ENCODE assay signal across 8 cellular contexts in genomic region chr13:28636677-28637317, GRCh38. TPM values are rescaled to one million over a fixed set of nuclear protein-coding genes. Genes with fewer than 3 reads are reported as not detected.
DNase-seq lines count a peak whose midpoint lies in the region; ATAC-seq and TF ChIP-seq lines count a peak whose summit lies in the region.

No MANE protein-coding gene starts in this region.

- H3K9me3 ChIP-seq in Peyer's patch = no peaks in the 10 kb centered on the region
- no peaks in the 10 kb centered on the region for H3K9me3 ChIP-seq in psoas muscle

- H3K4me1 Mint-ChIP-seq in CD14-positive monocyte (peaks cover 5% of the 10 kb centered on the region), IgD-negative memory B cell (peaks cover 3 to 10% (median 6%) of the 10 kb centered on the region in 3 donors)
- H3K4me1 Mint-ChIP-seq in activated naive CD4-positive, alpha-beta T cell treated with anti-CD3 and anti-CD28 coated beads, Interleukin-2, amount 50 U/mL, for 24 hours = peaks cover 8% of the 10 kb centered on the region

- H3K27me3 Mint-ChIP-seq in CD14-positive monocyte (ENCODE audit: low read depth in 3 of 3) = peaks cover 13 to 18% (median 14%) of the 10 kb centered on the region in 3 donors
- H3K27me3 Mint-ChIP-seq in IgD-negative memory B cell = peaks cover 7% of the 10 kb centered on the region
- no peaks in the 10 kb centered on the region for H3K27me3 Mint-ChIP-seq in activated naive CD4-positive, alpha-beta T cell treated with anti-CD3 and anti-CD28 coated beads, Interleukin-2, amount 50 U/mL, for 24 hours

- DNase-seq in CD14-positive monocyte (ENCODE audit: low spot score) (peak; percentile 72), GM19238 (ENCODE audit: insufficient read length, low spot score) (peak; percentile 30), Peyer's patch (peak in 2 of 3 donors; percentile 65 to 85), head of caudate nucleus (peak in 41 of 42 donors; percentile 18 to 82 (median 54)), psoas muscle (no peak), NCI-H187 treated with DMSO at 0.1 percent for 48 hours (lab: John Stamatoyannopoulos, UW) (no peak)

- H3K27me3 ChIP-seq in Peyer's patch = no peaks in the 10 kb centered on the region
- no peaks in the 10 kb centered on the region for H3K27me3 ChIP-seq in psoas muscle (ENCODE audit: insufficient read depth in 3 of 3, low read length in 2 of 3)

- peak in 2 of 4 donors; percentile 41 to 58 for ATAC-seq in psoas muscle

- no peak overlapping the region for H3K4me3 ChIP-seq in Peyer's patch
- H3K4me3 ChIP-seq in psoas muscle = no peak overlapping the region

- intact Hi-C loops in CD14-positive monocyte (cut with micrococcal nuclease) (loop anchor here (1.0 to 10.0 kb wide), 4 partner anchors 104 to 314 kb away; no protein-coding TSS in a partner anchor), head of caudate nucleus (cut with DNase I) (loop anchor here (10.0 kb wide), 1 partner anchor 312 kb away; no protein-coding TSS in a partner anchor), psoas muscle (cut with DNase I) (loop anchor here (10.0 kb wide), 2 partner anchors 102 to 312 kb away; no protein-coding TSS in a partner anchor)

- no peak for TF ChIP-seq POLR2A in Peyer's patch (IDR thresholded peaks at IDR 0.05)

- H3K4me3 Mint-ChIP-seq in CD14-positive monocyte (peak overlapping the region in 1 of 2 donors; percentile 40), IgD-negative memory B cell (peak overlapping the region in 2 of 4 donors; percentile 33 to 62)
- peak overlapping the region; percentile 9 for H3K4me3 Mint-ChIP-seq in activated naive CD4-positive, alpha-beta T cell treated with anti-CD3 and anti-CD28 coated beads, Interleukin-2, amount 50 U/mL, for 24 hours

- H3K36me3 Mint-ChIP-seq in CD14-positive monocyte (no peaks in the 10 kb centered on the region), IgD-negative memory B cell (no peaks in the 10 kb centered on the region)
- H3K36me3 Mint-ChIP-seq in activated naive CD4-positive, alpha-beta T cell treated with anti-CD3 and anti-CD28 coated beads, Interleukin-2, amount 50 U/mL, for 24 hours = no peaks in the 10 kb centered on the region

- H3K27ac Mint-ChIP-seq in CD14-positive monocyte = peak overlapping the region in 2 of 7 donors; percentile 18 to 59
- H3K27ac Mint-ChIP-seq in IgD-negative memory B cell = peak overlapping the region in 2 of 3 donors; percentile 5 to 9
- H3K27ac Mint-ChIP-seq in activated naive CD4-positive, alpha-beta T cell treated with anti-CD3 and anti-CD28 coated beads, Interleukin-2, amount 50 U/mL, for 24 hours = no peak overlapping the region

- H3K36me3 ChIP-seq in Peyer's patch = no peaks in the 10 kb centered on the region
- H3K36me3 ChIP-seq in psoas muscle (ENCODE audit: insufficient read depth in 1 of 2, low read depth in 1 of 2) = no peaks in the 10 kb centered on the region

- H3K27ac ChIP-seq in Peyer's patch (peak overlapping the region in 1 of 4 donors; percentile 18), psoas muscle (no peak overlapping the region)

- WGBS in psoas muscle, 3 donors = 32 to 40% (median 37%) methylated on average over 10 of the region's 10 CpGs

- H3K9me3 Mint-ChIP-seq in CD14-positive monocyte (no peaks in the 10 kb centered on the region), IgD-negative memory B cell (no peaks in the 10 kb centered on the region)
- no peaks in the 10 kb centered on the region for H3K9me3 Mint-ChIP-seq in activated naive CD4-positive, alpha-beta T cell treated with anti-CD3 and anti-CD28 coated beads, Interleukin-2, amount 50 U/mL, for 24 hours

- H3K4me1 ChIP-seq in Peyer's patch = no peaks in the 10 kb centered on the region
- no peaks in the 10 kb centered on the region for H3K4me1 ChIP-seq in psoas muscle

- TF ChIP-seq CTCF in CD14-positive monocyte (IDR thresholded peaks at IDR 0.05) (peak; percentile 90), Peyer's patch (IDR thresholded peaks at IDR 0.05) (peak; percentile 24 to 92 (median 76)), psoas muscle (IDR thresholded peaks at IDR 0.05) (peak; percentile 59)

RNA-seq across cellular contexts. Expression of gene POMP, which starts 22.1 kb away (rescaled TPM):
- polyA plus RNA-seq in CD14-positive monocyte = 100 to 1,000 TPM; 145 to 153 TPM
- 78.5 TPM for polyA plus RNA-seq in IgD-negative memory B cell
- 10 to 100 TPM; 24.3 to 68.8 (median 43.2) TPM for total RNA-seq in Peyer's patch
- total RNA-seq in psoas muscle = 100 to 1,000 TPM in 3 of 4 donors, 10 to 100 TPM in 1; 76.3 to 128 (median 122) TPM
- 100 to 1,000 TPM; 160 to 351 (median 247) TPM for polyA plus RNA-seq in psoas muscle

Comparison
In these comparisons a context has a peak if more than half of its experiments do, and no peak if none do; other contexts are left out.
1. DNase-seq: peak in CD14-positive monocyte (single experiment), GM19238 (single experiment), Peyer's patch (2 of 3) and head of caudate nucleus (41 of 42); none in psoas muscle (0 of 2) and NCI-H187 treated with DMSO at 0.1 percent for 48 hours (single experiment).
2. Peak in every context shown above with its lines, with median percentiles within 50 percentile points of each other: CTCF ChIP-seq.